8 cellular contexts compared by ENCODE assay signal in the genomic region with DNA sequence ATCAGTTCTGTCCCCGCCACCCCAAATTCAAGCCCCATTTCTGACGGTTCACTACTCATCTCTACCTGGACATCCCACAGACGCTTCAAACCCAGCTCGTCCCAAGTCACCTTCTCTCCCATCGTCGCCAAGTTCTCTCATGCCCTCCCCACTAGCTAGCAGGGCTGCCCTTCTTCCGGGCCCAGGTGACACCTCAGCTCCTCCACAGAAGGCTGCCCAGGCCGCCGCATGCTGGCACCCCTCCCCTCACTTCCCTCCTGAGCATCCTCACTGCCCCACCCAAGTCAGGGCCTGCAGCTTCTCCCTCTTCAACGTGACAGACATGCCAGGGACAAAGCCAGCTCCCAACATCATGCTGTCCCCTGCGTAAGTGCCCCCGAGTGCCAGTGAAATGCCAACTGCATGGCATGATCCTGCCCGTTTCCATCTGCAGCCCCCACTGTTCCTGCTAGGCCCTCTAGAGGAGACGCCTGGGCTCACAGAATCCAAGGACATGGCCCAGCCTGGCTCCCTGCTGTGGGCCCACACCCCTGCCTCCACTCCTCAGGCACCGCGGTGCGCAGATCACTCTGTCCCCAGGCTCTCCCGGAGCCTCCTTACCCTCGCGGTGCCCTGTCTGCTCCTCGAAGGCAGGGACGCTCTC. TPM values are rescaled to one million over a fixed set of nuclear protein-coding genes. Genes with fewer than 3 reads are reported as not detected.
DNase-seq lines count a peak whose midpoint lies in the region; ATAC-seq and TF ChIP-seq lines count a peak whose summit lies in the region.

No MANE protein-coding gene starts in this region.

- POLR2A ChIA-PET in CD4-positive, alpha-beta memory T cell (lab: Charles Lee; ENCODE audit: partially characterized antibody): interaction anchor here (0.7 to 3.6 kb wide), 17 partner anchors 8 to 1066 kb away, joined by 3 to 82 read pairs (median 8); a partner anchor contains a TSS

- H4K8ac ChIP-seq in mesendoderm (ENCODE audit: low read depth, low read length): no peak overlapping the region

- H3K9me3 ChIP-seq in CD4-positive, alpha-beta memory T cell (ENCODE audit: control insufficient read depth in 1 of 2, low read length in 2 of 2): no peaks in the 10 kb centered on the region
- H3K9me3 ChIP-seq in effector memory CD4-positive, alpha-beta T cell (ENCODE audit: control insufficient read depth, low read length): no peaks in the 10 kb centered on the region
- no peaks in the 10 kb centered on the region for H3K9me3 ChIP-seq in osteoblast (ENCODE audit: low read depth, low read length)

- intact Hi-C loops in CD4-positive, alpha-beta memory T cell (cut with micrococcal nuclease): loop anchor here (5.0 kb wide), 1 partner anchor 112 kb away; a partner anchor contains a TSS

- peak; percentile 43 to 62 (median 45) for DNase-seq in CD4-positive, alpha-beta memory T cell
- DNase-seq in T-helper 1 cell (peak in 3 of 5 donors; percentile 28 to 60 (median 33)), osteoblast (ENCODE audit: insufficient read length, low spot score, missing footprints) (peak; percentile 80), mesendoderm (no peak), HPDE6-E6E7 (ENCODE audit: extremely low spot score) (no peak)
- peak in 2 of 3 donors; percentile 21 for DNase-seq in effector memory CD4-positive, alpha-beta T cell

- ATAC-seq in activated CD4-positive, CD25-positive, alpha-beta regulatory T cell treated with anti-CD3 and anti-CD28 coated beads, Interleukin-2, amount 50 U/mL, for 24 hours: no peak
- ATAC-seq in HG03045 (IDR thresholded peaks at IDR 0.05; ENCODE audit: unreplicated experiment): no peak

- H4K5ac ChIP-seq in mesendoderm (ENCODE audit: low read length): no peak overlapping the region

- no peak overlapping the region for H3K9ac ChIP-seq in mesendoderm (ENCODE audit: low read length)

- H4K20me1 ChIP-seq in osteoblast (ENCODE audit: insufficient read depth, low read length): no peaks in the 10 kb centered on the region

- H3K79me2 ChIP-seq in osteoblast (ENCODE audit: insufficient read depth, low read length): no peaks in the 10 kb centered on the region
- H3K79me2 ChIP-seq in mesendoderm (ENCODE audit: control insufficient read depth, insufficient read depth, low read length): no peaks in the 10 kb centered on the region

- H3K27me3 Mint-ChIP-seq in CD4-positive, alpha-beta memory T cell: peaks cover 0 to 1% of the 10 kb centered on the region in 2 donors

- H3K4me2 ChIP-seq in osteoblast (ENCODE audit: insufficient read depth, low read length): peak overlapping the region; percentile 49
- no peak overlapping the region for H3K4me2 ChIP-seq in mesendoderm (ENCODE audit: low read length)

- peaks cover 4% of the 10 kb centered on the region for H3K79me1 ChIP-seq in mesendoderm (ENCODE audit: low read length)

- CTCF ChIA-PET in CD4-positive, alpha-beta memory T cell (lab: Charles Lee; ENCODE audit: partially characterized antibody): interaction anchor here (0.6 to 11.2 kb wide), 7 partner anchors 13 to 395 kb away, joined by 3 to 107 read pairs (median 5); a partner anchor contains a TSS

- H3K56ac ChIP-seq in mesendoderm (ENCODE audit: low read length): no peak overlapping the region

- H3K23ac ChIP-seq in mesendoderm (ENCODE audit: low read length): no peak overlapping the region

- peak overlapping the region; percentile 36 for H2AFZ ChIP-seq in osteoblast (ENCODE audit: low read length)

- no peak overlapping the region for H2BK120ac ChIP-seq in mesendoderm (ENCODE audit: low read depth, low read length)

- H3K36me3 ChIP-seq in CD4-positive, alpha-beta memory T cell (ENCODE audit: insufficient read depth, low read length): peaks cover 5% of the 10 kb centered on the region
- peaks cover 8% of the 10 kb centered on the region for H3K36me3 ChIP-seq in effector memory CD4-positive, alpha-beta T cell (ENCODE audit: control insufficient read depth, insufficient read depth, low read length)
- H3K36me3 ChIP-seq in osteoblast (ENCODE audit: insufficient read depth, low read length) (no peaks in the 10 kb centered on the region), mesendoderm (ENCODE audit: control insufficient read depth, insufficient read depth, low read length) (no peaks in the 10 kb centered on the region)

- H3K9me3 Mint-ChIP-seq in CD4-positive, alpha-beta memory T cell: no peaks in the 10 kb centered on the region

- no peak overlapping the region for H3K4ac ChIP-seq in mesendoderm (ENCODE audit: low read depth, low read length)

- peaks cover 73% of the 10 kb centered on the region for H3K4me1 ChIP-seq in CD4-positive, alpha-beta memory T cell (ENCODE audit: insufficient read depth, low read length)
- peaks cover 36% of the 10 kb centered on the region for H3K4me1 ChIP-seq in effector memory CD4-positive, alpha-beta T cell (ENCODE audit: control insufficient read depth, insufficient read depth, low read length, poor library complexity, severe bottlenecking)
- H3K4me1 ChIP-seq in osteoblast (ENCODE audit: insufficient read depth, low read length) (peaks cover 11% of the 10 kb centered on the region), mesendoderm (ENCODE audit: control insufficient read depth, low read depth, low read length) (no peaks in the 10 kb centered on the region)

- no peaks in the 10 kb centered on the region for H3K27me3 ChIP-seq in CD4-positive, alpha-beta memory T cell (ENCODE audit: insufficient read depth, low read length)
- H3K27me3 ChIP-seq in effector memory CD4-positive, alpha-beta T cell (replicated peaks; ENCODE audit: control insufficient read depth, insufficient read depth, low read length, poor library complexity, severe bottlenecking): no peaks in the 10 kb centered on the region
- no peaks in the 10 kb centered on the region for H3K27me3 ChIP-seq in osteoblast (ENCODE audit: insufficient read depth, low read length)
- no peaks in the 10 kb centered on the region for H3K27me3 ChIP-seq in mesendoderm (ENCODE audit: insufficient read depth, low read length, poor library complexity)

- H2AK5ac ChIP-seq in mesendoderm (ENCODE audit: low read length): no peak overlapping the region

- peak overlapping the region; percentile 74 to 91 (median 82) for H3K4me3 Mint-ChIP-seq in CD4-positive, alpha-beta memory T cell

- no CpG with 5 or more reads among the region's 22 CpGs for WGBS in mesendoderm (ENCODE audit: extremely low coverage, insufficient coverage, low lambda C conversion rate)

- H3K4me3 ChIP-seq in CD4-positive, alpha-beta memory T cell (ENCODE audit: low read length in 2 of 2): peak overlapping the region in 1 of 2 donors; percentile 17
- peak overlapping the region; percentile 7 for H3K4me3 ChIP-seq in effector memory CD4-positive, alpha-beta T cell (ENCODE audit: insufficient read depth, low read depth, low read length, poor library complexity, severe bottlenecking)
- H3K4me3 ChIP-seq in osteoblast (ENCODE audit: insufficient read depth, low read length): peak overlapping the region; percentile 51
- H3K4me3 ChIP-seq in mesendoderm (ENCODE audit: low read length): no peak overlapping the region

- no peak overlapping the region for H2BK15ac ChIP-seq in mesendoderm (replicated peaks; ENCODE audit: low read depth)

- H3K27ac Mint-ChIP-seq in CD4-positive, alpha-beta memory T cell: peak overlapping the region; percentile 93 to 99 (median 97)

- no peak for TF ChIP-seq CTCF in osteoblast (IDR thresholded peaks at IDR 0.05; ENCODE audit: extremely low read depth, low read depth, low read length)

- H3K27ac ChIP-seq in CD4-positive, alpha-beta memory T cell (ENCODE audit: low read depth, low read length): peak overlapping the region; percentile 43
- H3K27ac ChIP-seq in effector memory CD4-positive, alpha-beta T cell (ENCODE audit: insufficient read depth, low read length, poor library complexity, severe bottlenecking): peak overlapping the region; percentile 79
- H3K27ac ChIP-seq in osteoblast (ENCODE audit: low read depth, low read length): peak overlapping the region; percentile 14
- H3K27ac ChIP-seq in mesendoderm (ENCODE audit: low read depth, low read length): no peak overlapping the region

- H3K4me1 Mint-ChIP-seq in CD4-positive, alpha-beta memory T cell: peaks cover 33 to 83% (median 51%) of the 10 kb centered on the region in 4 donors

- no peak overlapping the region for H2BK5ac ChIP-seq in mesendoderm (ENCODE audit: low read length)

- H3K18ac ChIP-seq in mesendoderm (ENCODE audit: low read length): no peak overlapping the region

- peaks cover 4 to 20% of the 10 kb centered on the region in 2 donors for H3K36me3 Mint-ChIP-seq in CD4-positive, alpha-beta memory T cell

RNA-seq across cellular contexts. Expression of a gene that starts 5.9 kb away (rescaled TPM):
- 10 to 100 TPM; 81.0 to 83.7 TPM for total RNA-seq in CD4-positive, alpha-beta memory T cell
- 10 to 100 TPM; 34.1 to 42.1 TPM for polyA plus RNA-seq in CD4-positive, alpha-beta memory T cell
- 32.2 and 33.6 TPM in 2 replicates for total RNA-seq in osteoblast
- polyA plus RNA-seq in mesendoderm (2013, experiment 1 of 2): 25.0 TPM
- polyA plus RNA-seq in mesendoderm (2013, experiment 2 of 2): 24.4 TPM

RNA-seq across cellular contexts. Expression of a gene that starts 36.6 kb away (rescaled TPM):
- total RNA-seq in CD4-positive, alpha-beta memory T cell: 10 to 100 TPM; 56.7 TPM
- 1 to 10 TPM; 1.8 to 7.5 TPM for polyA plus RNA-seq in CD4-positive, alpha-beta memory T cell
- total RNA-seq in osteoblast: 10.1 and 17.7 TPM in 2 replicates
- polyA plus RNA-seq in mesendoderm (2013, experiment 1 of 2): 1.1 TPM
- polyA plus RNA-seq in mesendoderm (2013, experiment 2 of 2): 1.2 TPM

Comparison
In these comparisons a context has a peak if more than half of its experiments do, and no peak if none do; other contexts are left out.
1. DNase-seq: peak in CD4-positive, alpha-beta memory T cell (5 of 5), T-helper 1 cell (3 of 5), effector memory CD4-positive, alpha-beta T cell (2 of 3) and osteoblast (single experiment); none in mesendoderm (single experiment) and HPDE6-E6E7 (single experiment).